Comparison of ENCODE assay signal across 17 cellular contexts in the genomic region with DNA sequence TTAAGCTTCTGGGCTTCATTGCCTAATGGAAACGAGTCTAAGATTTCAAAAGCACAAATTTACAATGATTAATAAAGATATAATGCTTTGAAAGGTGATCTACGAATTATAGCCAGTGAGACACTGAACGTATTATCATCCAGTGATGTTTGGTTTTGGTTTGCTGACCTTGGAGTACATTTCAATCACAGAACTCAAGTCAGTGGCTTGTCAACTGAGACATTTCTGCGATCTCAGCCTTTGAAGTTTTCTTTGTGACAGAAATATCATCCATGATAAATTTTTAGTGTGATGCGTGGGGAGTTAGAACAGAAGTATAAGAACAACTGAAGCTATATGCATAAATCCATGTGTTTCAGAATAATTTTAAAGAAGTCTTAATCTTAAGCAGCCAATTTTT.
DNase-seq lines count a peak whose midpoint lies in the region; ATAC-seq, FAIRE-seq and TF ChIP-seq lines count a peak whose summit lies in the region.
"Had no signal": no experiment of that assay in that cellular context is flagged by ENCODE, and none has a peak within 500 bp of the region (broad histone marks: within the 10 kb centered on the region; RNA-seq: fewer than 3 reads in every experiment).

No MANE protein-coding gene starts in this region.

- CTCF ChIA-PET in A673 (lab: Charles Lee) (no interaction called here), GM12878 (lab: Yijun Ruan, JAX) (interaction anchor here (0.7 to 4.0 kb wide), 3 partner anchors 12 to 92 kb away, joined by 3 to 20 read pairs (median 3); no protein-coding TSS in a partner anchor)

- in situ Hi-C loops in GM12878 (cut with MboI) = loop anchor here (5.0 to 25.0 kb wide), 2 partner anchors 77 to 1062 kb away; partner anchors contain the start of gene POLI

- peaks cover 0 to 1% (median 0%) of the 10 kb centered on the region in 3 donors for H3K9me3 Mint-ChIP-seq in IgD-negative memory B cell
- no peaks in the 10 kb centered on the region for H3K9me3 Mint-ChIP-seq in stimulated activated naive CD8-positive, alpha-beta T cell treated with anti-CD3 and anti-CD28 coated beads, Interleukin-15, amount 100 ng/mL, for 72 hours
- H3K9me3 Mint-ChIP-seq: activated CD4-positive, alpha-beta T cell treated with anti-CD3 and anti-CD28 coated beads, Interleukin-2, amount 10 ng/mL, durations not matched to agents 7 days and 5 days; central memory CD8-positive, alpha-beta T cell had no signal

- intact Hi-C loops in A673 (cut with micrococcal nuclease; ENCODE audit: unreplicated experiment) = loop anchor here (5.0 kb wide), 2 partner anchors 78 to 87 kb away; no protein-coding TSS in a partner anchor
- intact Hi-C loops in GM12878 (cut with micrococcal nuclease; ENCODE audit: unreplicated experiment) = loop anchor here (5.0 kb wide), 3 partner anchors 42 to 1177 kb away; no protein-coding TSS in a partner anchor

- FAIRE-seq in GM12878 (lab: Jason Lieb, UNC) = no peak

- RAD21 ChIA-PET in GM12878 (lab: Charles Lee; ENCODE audit: unreplicated experiment) = interaction anchor here (0.8 to 3.0 kb wide), 7 partner anchors 9 to 89 kb away, joined by 4 to 22 read pairs (median 11); no protein-coding TSS in a partner anchor

- peaks cover 2% of the 10 kb centered on the region for H3K36me3 Mint-ChIP-seq in IgD-negative memory B cell

- H3K27ac Mint-ChIP-seq in IgD-negative memory B cell = peak overlapping the region; percentile 54 to 90 (median 64)
- no peak overlapping the region for H3K27ac Mint-ChIP-seq in stimulated activated naive CD8-positive, alpha-beta T cell treated with anti-CD3 and anti-CD28 coated beads, Interleukin-15, amount 100 ng/mL, for 72 hours
- H3K27ac Mint-ChIP-seq: activated CD4-positive, alpha-beta T cell treated with anti-CD3 and anti-CD28 coated beads, Interleukin-2, amount 10 ng/mL, durations not matched to agents 7 days and 5 days; activated naive CD8-positive, alpha-beta T cell had no signal

- H3K79me2 ChIP-seq in GM12878 (ENCODE audit: control insufficient read depth, insufficient read depth, low read length) (peaks cover 31% of the 10 kb centered on the region), parathyroid adenoma (no peaks in the 10 kb centered on the region)

- no peak for TF ChIP-seq POLR2A in GM12878 (IDR thresholded peaks at IDR 0.05; ENCODE audit: low read depth, low read length)

- POLR2A ChIA-PET in A673 (lab: Charles Lee; ENCODE audit: low non-redundant PET) (no interaction called here), GM12878 (lab: Charles Lee) (interaction anchor here (1.0 to 6.0 kb wide), 3 partner anchors 10 to 56 kb away, joined by 3 to 43 read pairs (median 12); no protein-coding TSS in a partner anchor)

- SMC1A ChIA-PET in GM12878 (lab: Charles Lee; ENCODE audit: uncharacterized antibody, unreplicated experiment) = interaction anchor here (0.6 to 10.9 kb wide), 11 partner anchors 16 to 1099 kb away, joined by 3 to 157 read pairs (median 4); no protein-coding TSS in a partner anchor

- H3K36me3 ChIP-seq in A673 (ENCODE audit: insufficient read depth, low read length, poor library complexity, severe bottlenecking) (no peaks in the 10 kb centered on the region), GM12878 (ENCODE audit: control insufficient read depth in 2 of 2, insufficient read depth in 2 of 2, low read length in 1 of 2) (no peaks in the 10 kb centered on the region), parathyroid adenoma (ENCODE audit: control insufficient read depth, insufficient read depth, low read length) (no peaks in the 10 kb centered on the region)
- H3K36me3 ChIP-seq: neutrophil had no signal

- H3K4me2 ChIP-seq in GM12878 (ENCODE audit: control insufficient read depth, insufficient read depth) (peak overlapping the region; percentile 97; the same call in 1 of the 2 replicates), parathyroid adenoma (ENCODE audit: low read length) (no peak overlapping the region)
- H3K4me2 ChIP-seq: PC-9 had no signal

- BruUV-seq in A673 (replicated peaks; lab: Mats Ljungman, UMichigan) (no TSS peak), GM12878 (replicated peaks; lab: Mats Ljungman, UMichigan) (no TSS peak)

- H3K4me3 ChIP-seq in A673 (ENCODE audit: low read depth, low read length, poor library complexity, severe bottlenecking) (no peak overlapping the region), GM12878 (no peak overlapping the region), parathyroid adenoma (ENCODE audit: low read depth, low read length) (no peak overlapping the region)
- H3K4me3 ChIP-seq: PC-9, skin epidermis had no signal

- H2AFZ ChIP-seq in GM12878 (ENCODE audit: control insufficient read depth, low read depth, low read length) (peak overlapping the region; percentile 83), parathyroid adenoma (peak overlapping the region; percentile 67)
- H2AFZ ChIP-seq: PC-9 had no signal

- H3K4me1 ChIP-seq in A673 (ENCODE audit: insufficient read depth, low read length, poor library complexity, severe bottlenecking) = peaks cover 39% of the 10 kb centered on the region
- peaks cover 10% of the 10 kb centered on the region for H3K4me1 ChIP-seq in GM12878 (ENCODE audit: control insufficient read depth, insufficient read depth, low read length)
- H3K4me1 ChIP-seq in parathyroid adenoma = peaks cover 4% of the 10 kb centered on the region

- H3K27ac ChIP-seq in A673 (ENCODE audit: low read depth, low read length, poor library complexity, severe bottlenecking) = peak overlapping the region; percentile 89
- no peak overlapping the region; the same call in none of the 2 replicates for H3K27ac ChIP-seq in GM12878 (ENCODE audit: control insufficient read depth, insufficient read depth)
- H3K27ac ChIP-seq in parathyroid adenoma = no peak overlapping the region
- H3K27ac ChIP-seq: neutrophil, PC-9 had no signal

- no peak for ATAC-seq in GM12878
- ATAC-seq in stimulated activated naive CD8-positive, alpha-beta T cell treated with anti-CD3 and anti-CD28 coated beads, Interleukin-15, amount 100 ng/mL, for 72 hours = no peak

- peak overlapping the region in 3 of 4 donors; percentile 3 to 99 (median 63) for H3K4me3 Mint-ChIP-seq in IgD-negative memory B cell
- no peak overlapping the region for H3K4me3 Mint-ChIP-seq in stimulated activated naive CD8-positive, alpha-beta T cell treated with anti-CD3 and anti-CD28 coated beads, Interleukin-15, amount 100 ng/mL, for 72 hours
- H3K4me3 Mint-ChIP-seq: activated CD4-positive, alpha-beta T cell treated with anti-CD3 and anti-CD28 coated beads, Interleukin-2, amount 10 ng/mL, durations not matched to agents 7 days and 5 days; central memory CD8-positive, alpha-beta T cell had no signal

- no peak for TF ChIP-seq RAD21 in GM12878 (IDR thresholded peaks at IDR 0.05; ENCODE audit: insufficient read depth, low read depth, low read length)

- DNase-seq in A673 (ENCODE audit: low spot score) (no peak), GM12878 (ENCODE audit: low read depth, low spot score) (no peak), COLO829 (ENCODE audit: low spot score) (no peak), activated gamma-delta T cell treated with Interleukin-2 at 50 U/mL for 16 hours (no peak), GDM1 (lab: John Stamatoyannopoulos, UW) (no peak)
- DNase-seq in stimulated activated naive CD8-positive, alpha-beta T cell treated with anti-CD3 and anti-CD28 coated beads, Interleukin-15, amount 100 ng/mL, for 72 hours = no peak
- DNase-seq: activated CD4-positive, alpha-beta T cell treated with anti-CD3 and anti-CD28 coated beads, Interleukin-2, amount 10 ng/mL, durations not matched to agents 7 days and 5 days; foreskin melanocyte; NCI-H510A treated with DMSO at 0.1 percent for 48 hours; PC-9; stimulated activated naive CD4-positive, alpha-beta T cell had no signal

- H3K4me1 Mint-ChIP-seq in IgD-negative memory B cell = peaks cover 38 to 60% (median 41%) of the 10 kb centered on the region in 3 donors
- H3K4me1 Mint-ChIP-seq in stimulated activated naive CD8-positive, alpha-beta T cell treated with anti-CD3 and anti-CD28 coated beads, Interleukin-15, amount 100 ng/mL, for 72 hours = peaks cover 8% of the 10 kb centered on the region
- H3K4me1 Mint-ChIP-seq: central memory CD8-positive, alpha-beta T cell had no signal

- TF ChIP-seq CTCF in A673 (conservative IDR thresholded peaks at IDR 0.05; ENCODE audit: low read depth, low read length) (no peak), GM12878 (IDR thresholded peaks at IDR 0.05 in 2 of 3, conservative IDR thresholded peaks at IDR 0.05 in 1 of 3; ENCODE audit: control insufficient read depth in 2 of 3, extremely low read depth in 1 of 3, insufficient read depth in 1 of 3, low read depth in 3 of 3, low read length in 3 of 3) (no peak), parathyroid adenoma (IDR thresholded peaks at IDR 0.05) (no peak)

- 39% methylated on average over 5 of the region's 5 CpGs for WGBS in GM12878 (ENCODE audit: insufficient coverage, insufficient replicate concordance, low lambda C conversion rate, missing lambda C conversion rate)

- TF ChIP-seq EP300 in GM12878 (IDR thresholded peaks at IDR 0.05; ENCODE audit: borderline replicate concordance in 1 of 2, control insufficient read depth in 1 of 2, low read depth in 2 of 2, low read length in 2 of 2) = no peak

- no peaks in the 10 kb centered on the region for H3K27me3 ChIP-seq in A673 (replicated peaks; ENCODE audit: insufficient read depth, low read depth, low read length, poor library complexity)
- no peaks in the 10 kb centered on the region for H3K27me3 ChIP-seq in GM12878 (replicated peaks in 1 of 2; ENCODE audit: control insufficient read depth in 2 of 2, insufficient read depth in 2 of 2, low read length in 1 of 2)
- H3K27me3 ChIP-seq in parathyroid adenoma (ENCODE audit: control insufficient read depth, insufficient read depth, low read length) = no peaks in the 10 kb centered on the region

- H3K9me3 ChIP-seq in A673 (ENCODE audit: low read depth, low read length, poor library complexity, severe bottlenecking) = no peaks in the 10 kb centered on the region
- H3K9me3 ChIP-seq in GM12878 (replicated peaks; ENCODE audit: control insufficient read depth, insufficient read depth, low read length) = no peaks in the 10 kb centered on the region
- no peaks in the 10 kb centered on the region for H3K9me3 ChIP-seq in parathyroid adenoma (ENCODE audit: control insufficient read depth, low read length)
- H3K9me3 ChIP-seq: neutrophil had no signal

- no peaks in the 10 kb centered on the region for H4K20me1 ChIP-seq in GM12878 (ENCODE audit: control insufficient read depth, insufficient read depth)

- no peaks in the 10 kb centered on the region for H3K27me3 Mint-ChIP-seq in IgD-negative memory B cell
- H3K27me3 Mint-ChIP-seq in stimulated activated naive CD8-positive, alpha-beta T cell treated with anti-CD3 and anti-CD28 coated beads, Interleukin-15, amount 100 ng/mL, for 72 hours = peaks cover 41% of the 10 kb centered on the region

- H3K9ac ChIP-seq in GM12878 (ENCODE audit: control insufficient read depth, insufficient read depth, low read length) (no peak overlapping the region), parathyroid adenoma (no peak overlapping the region)

TF ChIP-seq in GM12878, 131 proteins besides CTCF, POLR2A, EP300 and RAD21:
- TF ChIP-seq SMAD5 (IDR thresholded peaks at IDR 0.05; ENCODE audit: low read depth) = no peak

Comparison
In these comparisons a context has a peak if more than half of its experiments do, and no peak if none do; other contexts are left out.
1. H3K27ac Mint-ChIP-seq: peak in IgD-negative memory B cell (3 of 3); none in stimulated activated naive CD8-positive, alpha-beta T cell treated with anti-CD3 and anti-CD28 coated beads, Interleukin-15, amount 100 ng/mL, for 72 hours (0 of 2).
2. H3K4me3 Mint-ChIP-seq: peak in IgD-negative memory B cell (3 of 4); none in stimulated activated naive CD8-positive, alpha-beta T cell treated with anti-CD3 and anti-CD28 coated beads, Interleukin-15, amount 100 ng/mL, for 72 hours (0 of 2).